1 cellular context compared by ENCODE assay signal in the genomic region with DNA sequence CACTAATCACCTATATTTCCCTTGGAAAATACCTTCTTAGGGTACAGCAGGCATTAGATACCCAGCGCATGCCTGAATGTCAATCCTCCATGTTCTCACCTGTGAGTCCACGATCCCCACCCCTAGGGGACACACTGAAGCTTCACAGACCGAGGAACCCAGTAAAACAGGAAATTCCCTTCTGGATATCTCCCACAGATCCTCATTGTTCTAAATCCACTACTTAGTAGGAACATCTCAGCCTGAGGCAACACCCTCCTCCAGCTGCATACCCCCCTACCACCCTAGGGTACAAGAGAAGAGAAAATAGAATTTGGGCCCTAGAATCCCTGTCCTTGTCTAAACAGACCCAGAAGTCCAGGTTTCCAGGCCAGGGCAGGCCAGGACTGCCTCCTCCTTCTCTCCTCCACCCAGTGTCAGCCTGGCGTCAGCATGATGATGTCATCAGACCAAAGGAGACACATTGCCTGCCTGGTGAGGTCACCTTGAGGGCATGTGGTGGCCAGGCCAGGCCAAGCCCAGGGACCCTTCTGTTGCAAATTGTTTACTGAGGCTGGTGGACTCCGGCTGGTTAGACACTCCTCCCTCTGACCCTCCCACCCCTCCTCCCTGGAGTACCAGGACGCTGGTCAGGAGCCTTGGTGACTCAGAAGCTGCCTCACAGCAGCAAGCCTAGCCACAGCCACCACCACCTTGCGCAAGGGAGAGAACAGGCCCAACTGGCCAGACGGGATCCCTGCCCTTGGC.
TF ChIP-seq lines count a peak whose summit lies in the region.

No MANE protein-coding gene starts in this region.

TF ChIP-seq in K562, 482 proteins besides CTCF, POLR2A, EP300 and RAD21 (continued from another document):
- peak; percentile 88 for TF ChIP-seq ATF2 (CRISPR knock-in tag; IDR thresholded peaks at IDR 0.05)
- peak; percentile 61; the same call in 1 of the 2 replicates for TF ChIP-seq JUNB (CRISPR knock-in tag; conservative IDR thresholded peaks at IDR 0.05)
- TF ChIP-seq NCOA1 (IDR thresholded peaks at IDR 0.05; ENCODE audit: low read depth), result 0 out of 2 replicates have a peak, but pooled peaks have one; percentile 53
- peak; percentile 35; the same call in 1 of the 2 replicates for TF ChIP-seq USF1 (CRISPR knock-in tag; IDR thresholded peaks at IDR 0.05)
- peak; percentile 67; the same call in 1 of the 2 replicates for TF ChIP-seq ZNF584 (CRISPR knock-in tag; IDR thresholded peaks at IDR 0.05; ENCODE audit: low read depth)
- TF ChIP-seq, protein P1, sequence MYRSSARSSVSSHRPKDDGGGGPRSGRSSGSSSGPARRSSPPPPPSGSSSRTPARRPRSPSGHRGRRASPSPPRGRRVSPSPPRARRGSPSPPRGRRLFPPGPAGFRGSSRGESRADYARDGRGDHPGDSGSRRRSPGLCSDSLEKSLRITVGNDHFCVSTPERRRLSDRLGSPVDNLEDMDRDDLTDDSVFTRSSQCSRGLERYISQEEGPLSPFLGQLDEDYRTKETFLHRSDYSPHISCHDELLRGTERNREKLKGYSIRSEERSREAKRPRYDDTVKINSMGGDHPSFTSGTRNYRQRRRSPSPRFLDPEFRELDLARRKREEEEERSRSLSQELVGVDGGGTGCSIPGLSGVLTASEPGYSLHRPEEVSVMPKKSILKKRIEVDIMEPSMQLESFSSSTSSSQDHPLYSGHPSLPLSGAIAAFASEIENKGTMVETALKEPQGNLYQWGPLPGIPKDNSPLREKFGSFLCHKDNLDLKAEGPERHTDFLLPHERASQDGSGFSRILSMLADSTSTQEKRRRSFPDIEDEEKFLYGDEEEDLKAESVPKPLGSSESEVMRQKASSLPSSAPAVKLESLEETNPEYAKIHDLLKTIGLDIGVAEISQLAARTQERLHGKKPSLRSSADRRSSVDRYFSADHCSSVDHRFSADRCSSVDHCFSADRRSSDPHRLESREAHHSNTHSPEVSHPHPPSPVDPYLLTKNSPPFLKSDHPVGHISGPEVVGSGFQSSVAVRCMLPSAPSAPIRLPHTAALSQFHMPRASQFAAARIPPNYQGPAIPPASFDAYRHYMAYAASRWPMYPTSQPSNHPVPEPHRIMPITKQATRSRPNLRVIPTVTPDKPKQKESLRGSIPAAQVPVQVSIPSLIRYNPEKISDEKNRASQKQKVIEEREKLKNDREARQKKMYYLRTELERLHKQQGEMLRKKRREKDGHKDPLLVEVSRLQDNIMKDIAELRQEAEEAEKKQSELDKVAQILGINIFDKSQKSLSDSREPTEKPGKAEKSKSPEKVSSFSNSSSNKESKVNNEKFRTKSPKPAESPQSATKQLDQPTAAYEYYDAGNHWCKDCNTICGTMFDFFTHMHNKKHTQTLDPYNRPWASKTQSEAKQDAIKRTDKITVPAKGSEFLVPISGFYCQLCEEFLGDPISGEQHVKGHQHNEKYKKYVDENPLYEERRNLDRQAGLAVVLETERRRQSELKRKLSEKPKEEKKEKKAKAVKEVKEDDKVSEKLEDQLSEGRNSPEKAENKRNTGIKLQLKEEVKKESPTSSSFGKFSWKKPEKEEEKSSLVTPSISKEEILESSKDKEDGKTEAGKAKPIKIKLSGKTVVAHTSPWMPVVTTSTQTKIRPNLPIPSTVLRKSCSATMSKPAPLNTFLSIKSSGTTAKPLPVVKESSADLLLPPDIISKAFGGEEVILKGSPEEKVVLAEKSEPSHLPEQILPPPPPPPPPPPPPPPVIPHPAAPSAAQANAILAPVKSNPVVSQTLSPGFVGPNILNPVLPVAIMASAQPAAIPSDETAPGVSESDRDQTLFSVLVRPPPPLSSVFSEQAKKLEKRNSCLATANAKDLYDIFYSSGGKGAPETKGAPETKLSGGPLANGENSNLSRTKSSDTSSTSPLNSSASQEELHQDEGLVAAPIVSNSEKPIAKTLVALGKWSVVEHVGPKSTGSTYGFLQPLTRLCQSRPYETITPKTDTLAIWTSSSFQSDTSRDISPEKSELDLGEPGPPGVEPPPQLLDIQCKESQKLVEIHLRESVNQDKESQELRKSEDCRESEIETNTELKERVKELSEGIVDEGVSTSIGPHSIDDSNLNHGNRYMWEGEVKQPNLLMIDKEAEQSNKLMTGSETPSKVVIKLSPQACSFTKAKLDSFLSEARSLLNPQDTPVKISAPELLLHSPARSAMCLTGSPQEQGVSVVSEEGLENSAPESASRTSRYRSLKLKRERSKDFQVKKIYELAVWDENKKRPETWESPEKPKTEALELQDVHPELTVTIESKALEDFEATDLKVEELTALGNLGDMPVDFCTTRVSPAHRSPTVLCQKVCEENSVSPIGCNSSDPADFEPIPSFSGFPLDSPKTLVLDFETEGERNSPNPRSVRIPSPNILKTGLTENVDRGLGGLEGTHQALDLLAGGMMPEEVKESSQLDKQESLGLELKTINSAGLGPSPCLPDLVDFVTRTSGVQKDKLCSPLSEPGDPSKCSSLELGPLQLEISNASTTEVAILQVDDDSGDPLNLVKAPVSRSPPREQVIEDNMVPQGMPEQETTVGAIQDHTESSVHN (IDR thresholded peaks at IDR 0.05; ENCODE audit: borderline replicate concordance in 1 of 2, low read depth in 1 of 2), result no peak; a peak in 1 of 4 replicates
- TF ChIP-seq PKNOX1 (IDR thresholded peaks at IDR 0.05), result peak; percentile 39
- peak; percentile 2 for TF ChIP-seq ZFP36 (IDR thresholded peaks at IDR 0.05; ENCODE audit: low read depth, low read length, partially characterized antibody)
- peak; percentile 18; the same call in 1 of the 2 replicates for TF ChIP-seq MTA1 (IDR thresholded peaks at IDR 0.05; ENCODE audit: borderline replicate concordance)
- peak; percentile 38; the same call in 1 of the 2 replicates for TF ChIP-seq EHMT2 (IDR thresholded peaks at IDR 0.05)
- peak; percentile 3 for TF ChIP-seq FOS (IDR thresholded peaks at IDR 0.05; ENCODE audit: extremely low read depth, insufficient read length)
